Comparison of ENCODE assay signal across 8 cellular contexts in the genomic region with DNA sequence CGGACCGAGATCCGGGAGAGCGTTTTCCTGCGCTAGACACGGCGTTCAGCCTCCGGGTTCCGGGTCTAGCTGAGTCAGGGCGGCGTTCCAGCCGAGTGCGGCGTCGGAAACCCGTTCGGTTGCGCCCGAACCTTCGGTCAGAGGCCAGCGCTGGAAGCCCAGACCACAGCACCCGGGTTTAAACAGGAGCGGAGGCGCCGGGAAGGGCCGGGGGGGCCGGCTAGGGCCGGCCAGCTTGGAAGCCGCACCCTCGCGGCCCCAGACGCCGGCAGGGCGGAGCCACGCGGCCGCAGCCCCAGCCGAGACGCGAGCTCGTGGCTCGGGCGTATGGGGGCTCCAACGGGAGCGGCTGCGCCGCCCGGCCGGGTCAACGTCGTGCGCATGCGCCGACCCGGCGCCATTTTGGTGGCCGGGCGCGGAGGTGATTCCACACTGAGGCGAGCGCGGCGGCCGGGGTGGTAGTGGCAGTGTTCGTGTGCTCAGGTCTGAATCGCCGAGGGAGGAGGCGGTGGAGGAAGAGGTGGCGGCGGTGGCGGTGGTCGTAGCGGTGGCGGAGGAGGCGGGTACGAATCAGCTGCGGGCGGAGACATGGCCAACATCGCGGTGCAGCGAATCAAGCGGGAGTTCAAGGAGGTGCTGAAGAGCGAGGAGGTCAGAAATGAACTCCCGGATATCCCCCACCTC. TPM values are rescaled to one million over a fixed set of nuclear protein-coding genes. Genes with fewer than 3 reads are reported as not detected.
DNase-seq lines count a peak whose midpoint lies in the region; ATAC-seq and TF ChIP-seq lines count a peak whose summit lies in the region.

A gene with protein sequence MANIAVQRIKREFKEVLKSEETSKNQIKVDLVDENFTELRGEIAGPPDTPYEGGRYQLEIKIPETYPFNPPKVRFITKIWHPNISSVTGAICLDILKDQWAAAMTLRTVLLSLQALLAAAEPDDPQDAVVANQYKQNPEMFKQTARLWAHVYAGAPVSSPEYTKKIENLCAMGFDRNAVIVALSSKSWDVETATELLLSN (plus strand): TSS at position 397 of the 684 bp plus-strand sequence. CDS start 192 bp downstream, at position 589.

- intact Hi-C loops in Right ventricle myocardium superior (cut with DNase I), result loop anchor here (5.0 kb wide), 1 partner anchor 279 kb away; a partner anchor contains a TSS

- peak within 1 kb of the TSS; percentile 87 for H3K4me2 ChIP-seq in trophoblast cell (ENCODE audit: low read length)

- H3K27me3 ChIP-seq in trophoblast cell (ENCODE audit: insufficient read depth, low read length) (no peaks in the 10 kb centered on the region), tibial nerve (no peaks in the 10 kb centered on the region)

- H3K4me1 ChIP-seq in trophoblast cell (ENCODE audit: control insufficient read depth in 1 of 2, insufficient read depth in 2 of 2, low read length in 2 of 2) (peaks cover 0 to 3% of the 10 kb centered on the region in 2 experiments), tibial nerve (peaks cover 0 to 49% (median 22%) of the 10 kb centered on the region in 4 donors)

- H2AK5ac ChIP-seq in trophoblast cell (ENCODE audit: low read length), result peak within 1 kb of the TSS; percentile 81

- H3K9me3 ChIP-seq in trophoblast cell (ENCODE audit: insufficient read depth, low read depth, low read length) (no peaks in the 10 kb centered on the region), tibial nerve (no peaks in the 10 kb centered on the region)

- peak within 1 kb of the TSS; percentile 22 for H3K23ac ChIP-seq in trophoblast cell (ENCODE audit: low read length)

- H4K8ac ChIP-seq in trophoblast cell (ENCODE audit: low read depth, low read length), result peak within 1 kb of the TSS; percentile 98

- H3K79me1 ChIP-seq in trophoblast cell (ENCODE audit: low read length), result peaks cover 12% of the 10 kb centered on the region

- TF ChIP-seq POLR2A in GM10847 (IDR thresholded peaks at IDR 0.05; ENCODE audit: extremely low read depth, insufficient read length) (peak; percentile 93), tibial nerve (IDR thresholded peaks at IDR 0.05) (peak; percentile 76 to 77)

- H4K91ac ChIP-seq in trophoblast cell (ENCODE audit: low read depth, low read length), result peak within 1 kb of the TSS; percentile 90

- H3K27ac ChIP-seq in trophoblast cell (ENCODE audit: low read depth, low read length) (peak within 1 kb of the TSS; percentile 99), tibial nerve (peak within 1 kb of the TSS; percentile 85 to 96 (median 94))

- TF ChIP-seq CTCF in tibial nerve (IDR thresholded peaks at IDR 0.05), result peak in 2 of 5 experiments; percentile 7 to 28

- peak within 1 kb of the TSS; percentile 54 for H2BK12ac ChIP-seq in trophoblast cell (ENCODE audit: low read length)

- peak within 1 kb of the TSS; percentile 96 for H3K9ac ChIP-seq in trophoblast cell (ENCODE audit: low read length)

- peak within 1 kb of the TSS; percentile 96 for H2BK5ac ChIP-seq in trophoblast cell (ENCODE audit: low read depth, low read length, poor library complexity)

- peak; percentile 95 for ATAC-seq in HG02610 (IDR thresholded peaks at IDR 0.05; ENCODE audit: unreplicated experiment)
- peak; percentile 99 for ATAC-seq in Right ventricle myocardium superior (ENCODE audit: poor library complexity)

- peak within 1 kb of the TSS; percentile 94 for H3K4ac ChIP-seq in trophoblast cell (ENCODE audit: low read depth, low read length)

- peak in 1 of 2 donors; percentile 87 for TF ChIP-seq EP300 in tibial nerve (IDR thresholded peaks at IDR 0.05)

- H2AFZ ChIP-seq in trophoblast cell (ENCODE audit: insufficient read depth, low read length, poor library complexity), result peak within 1 kb of the TSS; percentile 96

- H3K79me2 ChIP-seq in trophoblast cell (ENCODE audit: control insufficient read depth, insufficient read depth, low read length, poor library complexity), result peaks cover 12% of the 10 kb centered on the region

- DNase-seq in NCI-H1092 treated with DMSO at 0.1 percent for 48 hours (lab: John Stamatoyannopoulos, UW), result peak; percentile 80
- DNase-seq in SW 1271 (lab: John Stamatoyannopoulos, UW), result peak; percentile 66 to 70
- peak; percentile 78 for DNase-seq in activated naive CD8-positive, alpha-beta T cell treated with anti-CD3 and anti-CD28 coated beads, Interleukin-2, amount 50 U/mL, for 16 hours (ENCODE audit: low read depth, low spot score)
- DNase-seq in Right ventricle myocardium superior, result peak; percentile 94
- peak; percentile 88 to 93 for DNase-seq in trophoblast cell
- peak; percentile 64 to 73 for DNase-seq in tibial nerve (ENCODE audit: low spot score in 2 of 2)

- H3K4me3 ChIP-seq in trophoblast cell (ENCODE audit: low read depth, low read length) (peak within 1 kb of the TSS; percentile 99), tibial nerve (peak within 1 kb of the TSS; percentile 77 to 95 (median 78))

- peak within 1 kb of the TSS; percentile 98 for H3K14ac ChIP-seq in trophoblast cell (ENCODE audit: low read length)

- H4K12ac ChIP-seq in trophoblast cell (ENCODE audit: low read depth, low read length), result peak within 1 kb of the TSS; percentile 94

- H3K36me3 ChIP-seq in trophoblast cell (ENCODE audit: control insufficient read depth in 1 of 2, insufficient read depth in 2 of 2, low read length in 2 of 2) (peaks cover 6 to 8% of the 10 kb centered on the region in 2 experiments), tibial nerve (peaks cover 0 to 6% (median 0%) of the 10 kb centered on the region in 3 donors)

- H2BK120ac ChIP-seq in trophoblast cell (ENCODE audit: insufficient read depth, low read length, poor library complexity), result peak within 1 kb of the TSS; percentile 96

- no CpG with 5 or more reads among the region's 84 CpGs for WGBS in trophoblast cell (ENCODE audit: extremely low coverage, insufficient coverage, insufficient read length)
- 0 to 1% methylated on average over 25 to 53 of the region's 84 CpGs for WGBS in tibial nerve, 2 donors

- H3K18ac ChIP-seq in trophoblast cell (ENCODE audit: low read length), result peak within 1 kb of the TSS; percentile 97

RNA-seq across cellular contexts. Expression of the gene that starts here (rescaled TPM):
- total RNA-seq in Right ventricle myocardium superior, result 57.7 TPM
- 243 and 250 TPM in 2 replicates for polyA plus RNA-seq in trophoblast cell (2013)
- total RNA-seq in tibial nerve, result 10 to 100 TPM; 19.0 to 28.0 (median 24.5) TPM

Comparison
In these comparisons a context has a peak if more than half of its experiments do, and no peak if none do; other contexts are left out.
1. Peak in every context shown above with its lines: DNase-seq, ATAC-seq, H3K4me3 ChIP-seq and H3K27ac ChIP-seq.